In the genomic region with DNA sequence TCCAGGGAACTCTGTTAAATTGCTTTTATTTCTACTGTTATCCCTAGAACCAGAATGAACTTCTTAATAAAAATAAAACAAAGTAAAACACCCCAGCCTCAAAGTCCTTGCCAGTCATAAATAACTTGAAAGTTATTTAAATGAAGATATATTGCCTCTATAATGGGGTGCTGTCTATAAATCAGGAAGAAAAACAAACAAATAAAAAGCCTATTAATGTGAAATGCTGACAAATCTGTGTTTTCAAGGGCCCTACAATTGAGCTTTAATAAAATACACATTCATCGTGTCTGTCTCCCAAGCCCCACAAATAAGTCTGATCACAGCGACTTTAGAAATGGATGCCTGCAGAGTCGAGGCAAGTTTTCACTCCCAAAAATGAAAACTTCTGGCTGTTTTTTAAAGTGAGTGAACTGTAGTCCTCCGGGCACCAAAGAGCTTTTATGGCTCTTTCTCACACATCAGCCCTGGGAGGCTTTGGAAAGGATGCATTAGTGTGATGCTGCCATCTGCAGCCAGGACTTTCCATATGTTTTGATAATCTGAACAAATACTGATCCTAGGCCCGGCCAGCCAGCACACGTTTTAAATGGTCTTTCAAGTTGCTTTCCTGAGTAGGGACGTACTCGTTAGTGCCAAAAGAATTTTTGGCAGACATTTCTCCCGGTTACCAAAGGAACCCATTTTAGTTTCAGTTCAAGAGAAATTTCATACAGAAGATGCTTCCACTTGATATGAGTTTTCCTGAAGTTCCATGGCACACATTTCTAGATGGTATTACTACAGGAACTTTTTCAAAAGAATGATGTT, we compare ENCODE assay signal across 9 cellular contexts. TPM values are rescaled to one million over a fixed set of nuclear protein-coding genes. Genes with fewer than 3 reads are reported as not detected.
A peak's percentile ranks its signal among the peaks of the same experiment; 100 is the strongest.
DNase-seq lines count a peak whose midpoint lies in the region; ATAC-seq and TF ChIP-seq lines count a peak whose summit lies in the region.
"Had no signal": no experiment of that assay in that cellular context is flagged by ENCODE, and none has a peak within 500 bp of the region (broad histone marks: within the 10 kb centered on the region; RNA-seq: fewer than 3 reads in every experiment).

No MANE protein-coding gene starts in this region.

- WGBS in suprapubic skin = 29% methylated on average over 9 of the region's 9 CpGs

- peak; percentile 36 for TF ChIP-seq CTCF in astrocyte of the spinal cord (IDR thresholded peaks at IDR 0.05; ENCODE audit: low read depth, low read length)
- TF ChIP-seq CTCF in suprapubic skin (IDR thresholded peaks at IDR 0.05) = no peak

- no peaks in the 10 kb centered on the region for H3K36me3 Mint-ChIP-seq in natural killer cell treated with Interleukin-12 subunit alpha and Interleukin-12 subunit beta and Interleukin-15 and Interleukin-18, amount 100 ng/mL, for 72 hours

- H3K27ac ChIP-seq in suprapubic skin = no peak overlapping the region
- H3K27ac ChIP-seq: SJSA1 had no signal

- no peak overlapping the region for H3K4me3 Mint-ChIP-seq in natural killer cell treated with Interleukin-12 subunit alpha and Interleukin-12 subunit beta and Interleukin-15 and Interleukin-18, amount 100 ng/mL, for 72 hours

- peaks cover 17 to 59% of the 10 kb centered on the region in 2 donors for H3K27me3 Mint-ChIP-seq in natural killer cell treated with Interleukin-12 subunit alpha and Interleukin-12 subunit beta and Interleukin-15 and Interleukin-18, amount 100 ng/mL, for 72 hours

- peak; percentile 56 for DNase-seq in Daoy (ENCODE audit: low read depth)
- DNase-seq in NAMALWA (ENCODE audit: low spot score) = peak; percentile 40
- peak; percentile 38 for DNase-seq in astrocyte of the spinal cord (ENCODE audit: low read depth, low spot score)
- peak; percentile 35 for DNase-seq in medulla oblongata (ENCODE audit: extremely low spot score)
- DNase-seq in natural killer cell treated with Interleukin-12 subunit alpha and Interleukin-12 subunit beta and Interleukin-15 and Interleukin-18, amount 100 ng/mL, for 72 hours (ENCODE audit: low spot score) = no peak
- DNase-seq in suprapubic skin (ENCODE audit: low spot score in 2 of 2) = no peak

- in situ Hi-C loops in astrocyte of the spinal cord (cut with HindIII; ENCODE audit: low sequenced_read_pairs) = no loop called here

- no peaks in the 10 kb centered on the region for H3K36me3 ChIP-seq in suprapubic skin
- H3K36me3 ChIP-seq: SJSA1 had no signal

- ATAC-seq in HG02870 (IDR thresholded peaks at IDR 0.05; ENCODE audit: unreplicated experiment) (no peak), GM18511 (IDR thresholded peaks at IDR 0.05; ENCODE audit: unreplicated experiment) (no peak)
- no peak for ATAC-seq in natural killer cell treated with Interleukin-12 subunit alpha and Interleukin-12 subunit beta and Interleukin-15 and Interleukin-18, amount 100 ng/mL, for 72 hours

- H3K4me3 ChIP-seq in astrocyte of the spinal cord (ENCODE audit: low read depth, low read length) = no peak overlapping the region
- no peak overlapping the region for H3K4me3 ChIP-seq in suprapubic skin
- H3K4me3 ChIP-seq: SJSA1 had no signal

- no peaks in the 10 kb centered on the region for H3K9me3 Mint-ChIP-seq in natural killer cell treated with Interleukin-12 subunit alpha and Interleukin-12 subunit beta and Interleukin-15 and Interleukin-18, amount 100 ng/mL, for 72 hours

- no peak for TF ChIP-seq POLR2A in suprapubic skin (IDR thresholded peaks at IDR 0.05)

- no peaks in the 10 kb centered on the region for H3K9me3 ChIP-seq in suprapubic skin
- H3K9me3 ChIP-seq: SJSA1 had no signal

- H3K4me1 ChIP-seq in suprapubic skin = no peaks in the 10 kb centered on the region
- H3K4me1 ChIP-seq: SJSA1 had no signal

- TF ChIP-seq EP300 in suprapubic skin (IDR thresholded peaks at IDR 0.05) = no peak

- H3K27ac Mint-ChIP-seq in natural killer cell treated with Interleukin-12 subunit alpha and Interleukin-12 subunit beta and Interleukin-15 and Interleukin-18, amount 100 ng/mL, for 72 hours = no peak overlapping the region

- no peaks in the 10 kb centered on the region for H3K4me1 Mint-ChIP-seq in natural killer cell treated with Interleukin-12 subunit alpha and Interleukin-12 subunit beta and Interleukin-15 and Interleukin-18, amount 100 ng/mL, for 72 hours (ENCODE audit: low read depth in 2 of 2)

- H3K27me3 ChIP-seq in suprapubic skin = peaks cover 14% of the 10 kb centered on the region

RNA-seq across cellular contexts. Expression of a gene that starts 16.3 kb away (rescaled TPM):
- not detected in 2 replicates for total RNA-seq in Daoy (2014; rRNA removed; shearing (Covaris generic))
- not detected for total RNA-seq in natural killer cell treated with Interleukin-12 subunit alpha and Interleukin-12 subunit beta and Interleukin-15 and Interleukin-18, amount 100 ng/mL, for 72 hours
- total RNA-seq in suprapubic skin = not detected
- total RNA-seq: SJSA1 had no signal

Comparison
In these comparisons a context has a peak if more than half of its experiments do, and no peak if none do; other contexts are left out.
1. DNase-seq: peak in Daoy (single experiment), NAMALWA (single experiment), astrocyte of the spinal cord (single experiment) and medulla oblongata (single experiment); none in natural killer cell treated with Interleukin-12 subunit alpha and Interleukin-12 subunit beta and Interleukin-15 and Interleukin-18, amount 100 ng/mL, for 72 hours (single experiment) and suprapubic skin (0 of 2).